Comparison of ENCODE assay signal across 11 cellular contexts in the genomic region with DNA sequence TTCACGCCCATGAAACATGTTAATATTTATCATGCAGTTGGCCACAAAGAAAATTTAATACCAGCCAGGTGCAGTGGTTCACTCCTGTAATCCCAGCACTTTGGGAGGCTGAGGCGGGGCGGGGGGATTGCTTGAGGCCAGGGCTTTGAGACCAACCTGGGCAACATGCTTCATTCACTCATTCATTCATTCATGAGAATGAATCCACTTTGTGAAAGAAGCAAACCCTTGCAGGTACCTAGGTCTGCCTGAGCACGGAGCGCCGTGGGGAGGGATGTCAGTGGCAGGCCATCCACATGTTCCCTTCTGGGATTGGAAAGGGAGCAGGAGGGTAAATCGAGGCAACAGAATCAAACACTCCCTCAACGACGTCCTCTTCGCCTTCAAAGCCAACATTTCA. TPM values are rescaled to one million over a fixed set of nuclear protein-coding genes. Genes with fewer than 3 reads are reported as not detected.
A peak's percentile ranks its signal among the peaks of the same experiment; 100 is the strongest.
DNase-seq lines count a peak whose midpoint lies in the region; ATAC-seq, FAIRE-seq and TF ChIP-seq lines count a peak whose summit lies in the region.
"Had no signal": no experiment of that assay in that cellular context is flagged by ENCODE, and none has a peak within 500 bp of the region (broad histone marks: within the 10 kb centered on the region; RNA-seq: fewer than 3 reads in every experiment).

No MANE protein-coding gene starts in this region.

- H2BK12ac ChIP-seq in H1 (ENCODE audit: low read depth, low read length): peak overlapping the region; percentile 50; the same call in 1 of the 2 replicates

- H3K27me3 Mint-ChIP-seq in CD4-positive, alpha-beta T cell: no peaks in the 10 kb centered on the region

- no peak overlapping the region for H3K14ac ChIP-seq in H1 (ENCODE audit: insufficient read length)

- no peak for TF ChIP-seq POLR2A in H1 (IDR thresholded peaks at IDR 0.05; ENCODE audit: control extremely low read depth in 1 of 2, low read depth in 2 of 2, low read length in 2 of 2)
- no peak for TF ChIP-seq POLR2A in GM12892 (IDR thresholded peaks at IDR 0.05; ENCODE audit: low read depth, low read length)

- H3K4me2 ChIP-seq in PC-9: no peak overlapping the region; the same call in 1 of the 2 replicates
- no peak overlapping the region for H3K4me2 ChIP-seq in H1 (ENCODE audit: insufficient read depth in 1 of 2, low read depth in 2 of 2, low read length in 2 of 2)

- H3K9ac ChIP-seq in H1 (replicated peaks in 1 of 4; ENCODE audit: extremely low read depth in 1 of 4, low read depth in 3 of 4, low read length in 3 of 4): no peak overlapping the region

- peaks cover 22% of the 10 kb centered on the region; the same call in 1 of the 2 replicates for H3K36me3 ChIP-seq in PC-9 (ENCODE audit: low read depth)
- no peaks in the 10 kb centered on the region; a peak in 1 of 8 replicates for H3K36me3 ChIP-seq in H1 (ENCODE audit: control insufficient read depth in 2 of 4, insufficient read depth in 4 of 4, low read length in 3 of 4)
- no peaks in the 10 kb centered on the region for H3K36me3 ChIP-seq in psoas muscle (ENCODE audit: insufficient read depth in 1 of 2, low read depth in 1 of 2)

- H3F3A ChIP-seq in PC-9 (ENCODE audit: insufficient read depth, low read depth): peaks cover 75% of the 10 kb centered on the region

- TF ChIP-seq RAD21 in H1 (IDR thresholded peaks at IDR 0.05 in 1 of 2, conservative IDR thresholded peaks at IDR 0.05 in 1 of 2; ENCODE audit: low read depth in 2 of 2, low read length in 2 of 2): no peak

- H3K9me3 Mint-ChIP-seq in CD4-positive, alpha-beta T cell: no peaks in the 10 kb centered on the region

- intact Hi-C loops in CD4-positive, alpha-beta T cell (cut with DNase I, micrococcal nuclease): loop anchor here (1.0 to 10.0 kb wide), 5 partner anchors 9 to 756 kb away; partner anchors contain the start of gene ZCCHC24 (in 1 of the 2)
- intact Hi-C loops in PC-9 (cut with micrococcal nuclease; ENCODE audit: unreplicated experiment): loop anchor here (10.0 kb wide), 2 partner anchors 126 to 264 kb away; partner anchors contain the start of gene TMEM254
- intact Hi-C loops in psoas muscle (cut with DNase I): loop anchor here (5.0 to 10.0 kb wide), 2 partner anchors 38 to 126 kb away; partner anchors contain the start of gene TMEM254 (in 1 of the 2)

- no peak overlapping the region for H4K91ac ChIP-seq in H1 (replicated peaks; ENCODE audit: insufficient read length, low read length)

- FAIRE-seq in H1 (lab: Jason Lieb, UNC) (no peak), GM12892 (lab: Jason Lieb, UNC) (no peak)

- no peak overlapping the region for H3K27ac ChIP-seq in CD4-positive, alpha-beta T cell (ENCODE audit: low read depth, low read length)
- H3K27ac ChIP-seq in PC-9: peak overlapping the region; percentile 35; the same call in 1 of the 2 replicates
- no peak overlapping the region for H3K27ac ChIP-seq in H1 (ENCODE audit: low read depth, low read length)
- peak overlapping the region; percentile 99 for H3K27ac ChIP-seq in psoas muscle

- no peaks in the 10 kb centered on the region for H3K27me3 ChIP-seq in CD4-positive, alpha-beta T cell (ENCODE audit: control insufficient read depth, insufficient read depth, low read length)
- H3K27me3 ChIP-seq in PC-9 (ENCODE audit: insufficient read depth, low read depth) (no peaks in the 10 kb centered on the region), H1 (replicated peaks in 1 of 4; ENCODE audit: control insufficient read depth in 3 of 4, extremely low read depth in 1 of 4, insufficient read depth in 3 of 4, low read length in 3 of 4) (peaks cover 0 to 9% (median 2%) of the 10 kb centered on the region in 4 experiments; a peak in 3 of 7 replicates), psoas muscle (ENCODE audit: insufficient read depth in 3 of 3, low read length in 2 of 3) (no peaks in the 10 kb centered on the region)

- no peak overlapping the region for H4K8ac ChIP-seq in H1 (ENCODE audit: extremely low read depth, insufficient read depth, low read length)

- WGBS in H1 (ENCODE audit: extremely low coverage in 1 of 2, insufficient coverage in 1 of 2, insufficient read length in 1 of 2, insufficient replicate concordance in 2 of 2, low coverage in 1 of 2, low lambda C conversion rate in 2 of 2, missing lambda C conversion rate in 1 of 2), 2 experiments: 93% methylated on average over 10 of the region's 10 CpGs; no CpG with 5 or more reads in 1 of the 2 experiments
- WGBS in psoas muscle, 3 donors: 58 to 75% (median 64%) methylated on average over 10 of the region's 10 CpGs

- H3K18ac ChIP-seq in H1 (ENCODE audit: extremely low read depth, low read length): no peak overlapping the region

- no peak for ATAC-seq in CD4-positive, alpha-beta T cell (ENCODE audit: poor library complexity)
- ATAC-seq in psoas muscle (no peak), HG03571 (IDR thresholded peaks at IDR 0.05; ENCODE audit: unreplicated experiment) (no peak), GM21717 (IDR thresholded peaks at IDR 0.05; ENCODE audit: unreplicated experiment) (no peak)
- ATAC-seq: left colon had no signal

- peak overlapping the region; percentile 86 for H3K4me3 Mint-ChIP-seq in CD4-positive, alpha-beta T cell

- H3K23me2 ChIP-seq in H1 (ENCODE audit: low read depth, low read length): peaks cover 7% of the 10 kb centered on the region

- H3K4me3 ChIP-seq in PC-9 (no peak overlapping the region), H1 (ENCODE audit: extremely low read depth in 1 of 4, insufficient read depth in 2 of 4, low read depth in 3 of 4, low read length in 4 of 4) (no peak overlapping the region), psoas muscle (peak overlapping the region; percentile 96)

- CTCF ChIA-PET in CD4-positive, alpha-beta T cell (lab: Charles Lee): no interaction called here
- CTCF ChIA-PET in PC-9 (lab: Charles Lee): no interaction called here
- CTCF ChIA-PET in H1 (lab: Charles Lee; ENCODE audit: partially characterized antibody): interaction anchor here (0.6 to 2.4 kb wide), 6 partner anchors 17 to 898 kb away, joined by 3 to 9 read pairs (median 4); no protein-coding TSS in a partner anchor

- POLR2A ChIA-PET in CD4-positive, alpha-beta T cell (lab: Charles Lee): interaction anchor here (0.9 to 6.5 kb wide), 3 partner anchors 9 to 56 kb away, joined by 4 to 218 read pairs (median 4); no protein-coding TSS in a partner anchor
- POLR2A ChIA-PET in PC-9 (lab: Charles Lee; ENCODE audit: unreplicated experiment): interaction anchor here (0.6 to 0.9 kb wide), 3 partner anchors 24 to 55 kb away, joined by 3 to 5 read pairs (median 4); no protein-coding TSS in a partner anchor
- POLR2A ChIA-PET in H1 (lab: Charles Lee; ENCODE audit: partially characterized antibody): interaction anchor here (1.3 to 1.4 kb wide), 2 partner anchors 9 to 13 kb away, joined by 3 to 4 read pairs; no protein-coding TSS in a partner anchor

- no peak for TF ChIP-seq CTCF in CD4-positive, alpha-beta T cell (IDR thresholded peaks at IDR 0.05)
- TF ChIP-seq CTCF in PC-9 (conservative IDR thresholded peaks at IDR 0.05) (no peak), H1 (IDR thresholded peaks at IDR 0.05; ENCODE audit: control extremely low read depth in 1 of 3, insufficient read depth in 1 of 3, low read depth in 1 of 3, low read length in 3 of 3) (no peak), psoas muscle (IDR thresholded peaks at IDR 0.05) (no peak)

- no peak overlapping the region for H2AFZ ChIP-seq in PC-9
- H2AFZ ChIP-seq in H1 (ENCODE audit: low read length): no peak overlapping the region

- DNase-seq in CD4-positive, alpha-beta T cell: no peak
- DNase-seq in PC-9 (no peak), H1 (ENCODE audit: low read depth in 1 of 2, low spot score in 2 of 2) (no peak), psoas muscle (no peak), hypothalamus (lab: John Stamatoyannopoulos, UW) (no peak), GM12892 (ENCODE audit: insufficient read length) (no peak)
- DNase-seq: activated naive CD4-positive, alpha-beta T cell; stimulated activated CD4-positive, alpha-beta T cell treated with anti-CD3 and anti-CD28 coated beads, Interleukin-15, amount 100 ng/mL, for 24 hours had no signal

- no peak overlapping the region for H2BK5ac ChIP-seq in H1 (ENCODE audit: low read depth, low read length)

- H3K9me3 ChIP-seq in CD4-positive, alpha-beta T cell (ENCODE audit: control insufficient read depth, low read length): no peaks in the 10 kb centered on the region
- H3K9me3 ChIP-seq in PC-9 (ENCODE audit: insufficient read depth, low read depth) (no peaks in the 10 kb centered on the region), H1 (ENCODE audit: insufficient read depth in 2 of 2, low read depth in 1 of 2, low read length in 1 of 2) (no peaks in the 10 kb centered on the region), psoas muscle (no peaks in the 10 kb centered on the region)

- H3K4me1 Mint-ChIP-seq in CD4-positive, alpha-beta T cell (ENCODE audit: low read depth): peaks cover 80% of the 10 kb centered on the region

- peak overlapping the region; percentile 15; the same call in 1 of the 2 replicates for H2BK20ac ChIP-seq in H1 (ENCODE audit: low read length)

- peaks cover 14% of the 10 kb centered on the region for H3K79me1 ChIP-seq in H1 (ENCODE audit: low read depth, low read length)

- no peak overlapping the region for H2BK120ac ChIP-seq in H1 (replicated peaks; ENCODE audit: low read depth, low read length)

- no peaks in the 10 kb centered on the region for H3K9me2 ChIP-seq in PC-9 (ENCODE audit: insufficient read depth)

- peaks cover 96% of the 10 kb centered on the region for H3K79me2 ChIP-seq in PC-9 (ENCODE audit: low read depth)
- peaks cover 3 to 62% of the 10 kb centered on the region in 2 experiments for H3K79me2 ChIP-seq in H1 (ENCODE audit: control insufficient read depth in 1 of 2, insufficient read depth in 2 of 2, low read length in 2 of 2)

- peak overlapping the region; percentile 76 for H3K27ac Mint-ChIP-seq in CD4-positive, alpha-beta T cell

- BruUV-seq in PC-9 (replicated peaks; lab: Mats Ljungman, UMichigan): no TSS peak

- TF ChIP-seq EP300 in H1 (IDR thresholded peaks at IDR 0.05; ENCODE audit: borderline replicate concordance in 1 of 2, low read depth in 2 of 2, low read length in 2 of 2): no peak

- H4K20me1 ChIP-seq in PC-9 (ENCODE audit: insufficient read depth): peaks cover 66% of the 10 kb centered on the region
- peaks cover 0 to 18% of the 10 kb centered on the region in 2 experiments for H4K20me1 ChIP-seq in H1 (replicated peaks in 1 of 2; ENCODE audit: control insufficient read depth in 1 of 2, insufficient read depth in 2 of 2, low read length in 2 of 2)

- peak overlapping the region; percentile 60; the same call in 1 of the 2 replicates for H2AK5ac ChIP-seq in H1 (ENCODE audit: low read depth, low read length)

- H3K4ac ChIP-seq in H1 (replicated peaks; ENCODE audit: insufficient read length, low read depth, low read length): no peak overlapping the region

- peak overlapping the region; percentile 85; the same call in 1 of the 2 replicates for H2BK15ac ChIP-seq in H1 (ENCODE audit: low read length)

- H3K23ac ChIP-seq in H1 (ENCODE audit: insufficient read length): no peak overlapping the region

- peaks cover 42% of the 10 kb centered on the region for H3K36me3 Mint-ChIP-seq in CD4-positive, alpha-beta T cell (ENCODE audit: low read depth)

- H3K4me1 ChIP-seq in PC-9 (replicated peaks; ENCODE audit: insufficient read depth) (peaks cover 82% of the 10 kb centered on the region), H1 (replicated peaks in 1 of 4; ENCODE audit: control insufficient read depth in 3 of 4, insufficient read depth in 4 of 4, low read length in 3 of 4) (peaks cover 7 to 16% (median 10%) of the 10 kb centered on the region in 4 experiments), psoas muscle (peaks cover 80% of the 10 kb centered on the region)

- no peak overlapping the region for H4K5ac ChIP-seq in H1 (ENCODE audit: insufficient read length, low read depth, low read length)

- H3K56ac ChIP-seq in H1 (replicated peaks; ENCODE audit: insufficient read length, low read depth, low read length): no peak overlapping the region

RNA-seq across cellular contexts. Expression of gene ANXA11, which starts 4.7 kb away (rescaled TPM):
- total RNA-seq in CD4-positive, alpha-beta T cell: 100 to 1,000 TPM; 153 to 159 TPM
- 287 and 318 TPM in 2 replicates for total RNA-seq in PC-9 (2021)
- 70.6 and 84.9 TPM in 2 replicates for total RNA-seq in H1 (2021; fragmentation: NEBNext Ultra II Directional; extraction: Animal tissue kit (Norgen Biotek cat#: 25700))
- 40.5 and 58.7 TPM in 2 replicates for polyA plus RNA-seq in H1 (2011; rRNA removed)
- polyA plus RNA-seq in H1 (2011; cell fraction: cytosol; rRNA removed): 38.1 TPM
- polyA plus RNA-seq in H1 (2011; cell fraction: nucleus; rRNA removed): 50.9 TPM
- polyA plus RNA-seq in H1 (2012, experiment 1 of 2): 113 to 134 TPM (median 126 TPM) in 4 replicates
- 58.1 TPM for polyA plus RNA-seq in H1 (2012, experiment 2 of 2)
- polyA plus RNA-seq in H1 (2013, experiment 1 of 2): 193 TPM
- polyA plus RNA-seq in H1 (2013, experiment 2 of 2): 199 TPM
- polyA minus RNA-seq in H1 (2011; rRNA and poly(A)+ RNA removed): 27.2 and 42.8 TPM in 2 replicates
- 29.3 TPM for polyA minus RNA-seq in H1 (2011; cell fraction: cytosol; rRNA and poly(A)+ RNA removed)
- 26.1 TPM for polyA minus RNA-seq in H1 (2011; cell fraction: nucleus; rRNA and poly(A)+ RNA removed)
- 100 to 1,000 TPM; 120 to 389 (median 273) TPM for total RNA-seq in psoas muscle
- 100 to 1,000 TPM; 112 to 164 (median 132) TPM for polyA plus RNA-seq in psoas muscle
- 107 TPM for polyA plus RNA-seq in GM12892 (2012; ENCODE audit: missing spikeins)

Comparison
In these comparisons a context has a peak if more than half of its experiments do, and no peak if none do; other contexts are left out.
1. H3K27ac ChIP-seq: peak in PC-9 (single experiment) and psoas muscle (single experiment); none in CD4-positive, alpha-beta T cell (single experiment) and H1 (single experiment).